Comparison of ENCODE assay signal across 8 cellular contexts in genomic region chr14:54440870-54441868, GRCh38. TPM values are rescaled to one million over a fixed set of nuclear protein-coding genes. Genes with fewer than 3 reads are reported as not detected.
DNase-seq lines count a peak whose midpoint lies in the region; ATAC-seq and TF ChIP-seq lines count a peak whose summit lies in the region.

CNIH1 (minus strand) TSS chr14:54441374; CDS start chr14:54441327, 47 bp downstream.

- peak; percentile 73 for DNase-seq in NCI-H1417 treated with DMSO at 0.1 percent for 48 hours (lab: John Stamatoyannopoulos, UW)
- DNase-seq in SW480 (ENCODE audit: low spot score): peak; percentile 91
- DNase-seq in adipocyte (ENCODE audit: low read depth): peak; percentile 97
- DNase-seq in heart left ventricle: peak; percentile 91 to 97 (median 93)
- peak; percentile 98 for DNase-seq in posterior vena cava (ENCODE audit: low spot score)
- peak; percentile 97 for DNase-seq in upper lobe of right lung

- H3K27me3 ChIP-seq in adipocyte (replicated peaks; ENCODE audit: control insufficient read depth, insufficient read depth, low read length): no peaks in the 10 kb centered on the region
- H3K27me3 ChIP-seq in heart left ventricle: no peaks in the 10 kb centered on the region
- H3K27me3 ChIP-seq in upper lobe of right lung: no peaks in the 10 kb centered on the region

- peak within 1 kb of the TSS; percentile 93 for H3K9ac ChIP-seq in adipocyte (ENCODE audit: low read length)

- peak in 1 of 2 donors; percentile 53 for TF ChIP-seq POLR2A in heart left ventricle (IDR thresholded peaks at IDR 0.05)

- H3K4me3 ChIP-seq in GM12875 (ENCODE audit: low read depth, low read length) (peak within 1 kb of the TSS; percentile 83), adipocyte (ENCODE audit: low read length) (peak within 1 kb of the TSS; percentile 94), heart left ventricle (peak within 1 kb of the TSS; percentile 57 to 99 (median 69)), upper lobe of right lung (peak within 1 kb of the TSS; percentile 62)

- TF ChIP-seq CTCF in GM12875 (IDR thresholded peaks at IDR 0.05; ENCODE audit: borderline replicate concordance, insufficient read depth, low read depth, low read length) (peak; percentile 92), heart left ventricle (IDR thresholded peaks at IDR 0.05) (peak; percentile 86 to 99 (median 96)), upper lobe of right lung (IDR thresholded peaks at IDR 0.05) (peak; percentile 94)

- H3K4me1 ChIP-seq in adipocyte (ENCODE audit: control insufficient read depth, insufficient read depth, low read length) (peaks cover 29% of the 10 kb centered on the region), heart left ventricle (peaks cover 0 to 56% (median 21%) of the 10 kb centered on the region in 12 donors), upper lobe of right lung (peaks cover 11% of the 10 kb centered on the region)

- intact Hi-C loops in heart left ventricle (cut with DNase I) (loop anchor here in 4 of 10 donors (1.0 to 5.0 kb wide), 2 partner anchors 46 to 47 kb away; partner anchors contain the start of gene GMFB (in 4 of the 4)), posterior vena cava (cut with DNase I) (no loop called here), upper lobe of right lung (cut with DNase I) (no loop called here)

- no peaks in the 10 kb centered on the region for H3K36me3 ChIP-seq in adipocyte (ENCODE audit: control insufficient read depth, insufficient read depth, low read length, severe bottlenecking)
- H3K36me3 ChIP-seq in heart left ventricle: peaks cover 0 to 1% (median 0%) of the 10 kb centered on the region in 9 donors
- H3K36me3 ChIP-seq in upper lobe of right lung: no peaks in the 10 kb centered on the region

- ATAC-seq in HG02798 (IDR thresholded peaks at IDR 0.05; ENCODE audit: poor library complexity, unreplicated experiment): peak; percentile 97
- peak; percentile 97 to 99 (median 99) for ATAC-seq in heart left ventricle
- peak; percentile 99 for ATAC-seq in upper lobe of right lung

- H3K27ac ChIP-seq in heart left ventricle: peak within 1 kb of the TSS; percentile 77 to 96 (median 90)
- H3K27ac ChIP-seq in upper lobe of right lung: peak within 1 kb of the TSS; percentile 81

- H3K9me3 ChIP-seq in adipocyte (ENCODE audit: control insufficient read depth, low read length) (no peaks in the 10 kb centered on the region), heart left ventricle (no peaks in the 10 kb centered on the region), upper lobe of right lung (no peaks in the 10 kb centered on the region)

- 1% methylated on average over 82 to 100 of the region's 100 CpGs for WGBS in heart left ventricle, 4 donors

RNA-seq across cellular contexts. Expression of gene CNIH1, which starts in this region (rescaled TPM):
- total RNA-seq in heart left ventricle (100 to 1,000 TPM in 3 of 9 donors, 10 to 100 TPM in 6; 71.5 to 143 (median 94.5) TPM), posterior vena cava (100 to 1,000 TPM; 104 to 110 TPM), upper lobe of right lung (94.0 TPM)
- 100 to 1,000 TPM in 1 of 2 donors, 10 to 100 TPM in 1; 40.3 to 190 TPM for polyA plus RNA-seq in heart left ventricle

Comparison
In these comparisons a context has a peak if more than half of its experiments do, and no peak if none do; other contexts are left out.
1. Peak in every context shown above with its lines: DNase-seq, ATAC-seq, H3K4me3 ChIP-seq and H3K27ac ChIP-seq.